24 cellular contexts compared by ENCODE assay signal in the genomic region with DNA sequence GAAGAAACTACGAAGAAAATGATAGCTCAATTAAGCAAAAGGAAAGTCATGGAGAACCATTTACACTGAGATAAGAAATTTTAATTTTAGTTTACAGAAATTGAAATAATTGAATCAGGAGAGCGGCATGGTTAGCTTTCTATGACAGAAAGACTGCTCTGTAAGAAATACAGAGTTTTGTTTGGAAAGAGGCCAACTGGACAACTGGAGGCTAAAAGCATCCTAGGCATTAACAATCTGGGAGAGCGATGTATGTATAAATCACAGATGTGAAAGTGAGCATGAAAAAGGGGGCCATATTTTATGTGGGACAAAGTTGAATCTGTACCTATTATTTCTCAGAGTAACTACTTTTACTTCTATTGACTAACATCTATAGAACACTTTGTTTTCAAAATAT.
"Had no signal": no experiment of that assay in that cellular context is flagged by ENCODE, and none has a peak within 500 bp of the region (broad histone marks: within the 10 kb centered on the region; RNA-seq: fewer than 3 reads in every experiment).

No MANE protein-coding gene starts in this region.

- DNase-seq: activated CD4-positive, alpha-beta T cell treated with anti-CD3 and anti-CD28 coated beads for 36 hours; activated CD4-positive, alpha-beta T cell treated with anti-CD3 and anti-CD28 coated beads, Interleukin-2, amount 50 U/mL, for 48 hours; activated gamma-delta T cell treated with Interleukin-2 at 50 U/mL for 16 hours; amniotic stem cell; central memory CD4-positive, alpha-beta T cell; colonic mucosa; endodermal cell; foreskin keratinocyte; glutamatergic neuron; hypothalamus; psoas muscle; right cardiac atrium; stimulated activated CD4-positive, alpha-beta T cell treated with anti-CD3 and anti-CD28 coated beads, Interleukin-4, amount 100 ng/mL, for 24 hours; stomach; T-cell; testis; upper lobe of left lung had no signal

- H3K4me3 Mint-ChIP-seq: activated CD4-positive, alpha-beta T cell treated with anti-CD3 and anti-CD28 coated beads for 36 hours; brain; endodermal cell; neural crest cell; stimulated activated effector memory CD8-positive, alpha-beta T cell treated with anti-CD3 and anti-CD28 coated beads, Interleukin-12 subunit alpha, Interleukin-12 subunit beta, amount 100 ng/mL, for 72 hours; T-cell; WTC11 had no signal

- H3K27me3 Mint-ChIP-seq: activated CD4-positive, alpha-beta T cell treated with anti-CD3 and anti-CD28 coated beads for 36 hours; brain; T-cell had no signal

- H3K36me3 Mint-ChIP-seq: activated naive CD4-positive, alpha-beta T cell treated with anti-CD3 and anti-CD28 coated beads, Interleukin-2, amount 50 U/mL, for 72 hours; brain; stimulated activated effector memory CD8-positive, alpha-beta T cell treated with anti-CD3 and anti-CD28 coated beads, Interleukin-12 subunit alpha, Interleukin-12 subunit beta, amount 100 ng/mL, for 72 hours; T-cell; WTC11 had no signal

- H3K9me3 Mint-ChIP-seq: neural crest cell had no signal

- H3K4me3 ChIP-seq: colonic mucosa, psoas muscle, skin epidermis, stomach, testis, upper lobe of left lung had no signal

- ATAC-seq: activated CD4-positive, alpha-beta T cell treated with anti-CD3 and anti-CD28 coated beads for 36 hours; activated naive CD4-positive, alpha-beta T cell treated with anti-CD3 and anti-CD28 coated beads, Interleukin-2, amount 50 U/mL, for 72 hours; foreskin keratinocyte; left lobe of liver; psoas muscle; right cardiac atrium; stimulated activated effector memory CD8-positive, alpha-beta T cell treated with anti-CD3 and anti-CD28 coated beads, Interleukin-12 subunit alpha, Interleukin-12 subunit beta, amount 100 ng/mL, for 72 hours; T-cell; WTC11 had no signal

- H3K27ac Mint-ChIP-seq: activated CD4-positive, alpha-beta T cell treated with anti-CD3 and anti-CD28 coated beads for 36 hours; activated naive CD4-positive, alpha-beta T cell treated with anti-CD3 and anti-CD28 coated beads, Interleukin-2, amount 50 U/mL, for 72 hours; brain; endodermal cell; stimulated activated effector memory CD8-positive, alpha-beta T cell treated with anti-CD3 and anti-CD28 coated beads, Interleukin-12 subunit alpha, Interleukin-12 subunit beta, amount 100 ng/mL, for 72 hours; T-cell; WTC11 had no signal

- H3K4me1 Mint-ChIP-seq: activated CD4-positive, alpha-beta T cell treated with anti-CD3 and anti-CD28 coated beads for 36 hours; endodermal cell; stimulated activated effector memory CD8-positive, alpha-beta T cell treated with anti-CD3 and anti-CD28 coated beads, Interleukin-12 subunit alpha, Interleukin-12 subunit beta, amount 100 ng/mL, for 72 hours; T-cell had no signal
